In the genomic region with DNA sequence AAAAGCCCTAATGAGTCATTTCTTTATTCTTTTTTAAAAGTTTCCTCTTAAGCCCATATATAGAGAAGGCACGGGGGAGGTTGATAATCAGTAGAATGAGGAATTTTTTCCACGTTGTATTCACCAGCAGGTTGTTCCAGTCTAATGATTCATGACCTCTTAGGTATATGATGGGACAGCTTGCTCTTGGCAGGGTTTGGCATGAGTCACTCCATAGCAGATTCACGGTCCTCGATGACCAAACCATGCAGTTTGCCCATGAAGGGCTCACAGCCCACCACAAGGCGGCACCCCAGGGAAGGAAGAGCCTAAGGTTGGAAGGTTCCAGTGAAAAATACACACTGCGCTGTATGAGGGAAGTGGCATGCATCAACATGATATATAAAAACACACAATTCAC, we compare ENCODE assay signal across 1 cellular context.
TF ChIP-seq lines count a peak whose summit lies in the region.

No MANE protein-coding gene starts in this region.

TF ChIP-seq in WTC11, 78 proteins besides CTCF, POLR2A, EP300 and RAD21 (continued from another document):
- TF ChIP-seq, protein P1, sequence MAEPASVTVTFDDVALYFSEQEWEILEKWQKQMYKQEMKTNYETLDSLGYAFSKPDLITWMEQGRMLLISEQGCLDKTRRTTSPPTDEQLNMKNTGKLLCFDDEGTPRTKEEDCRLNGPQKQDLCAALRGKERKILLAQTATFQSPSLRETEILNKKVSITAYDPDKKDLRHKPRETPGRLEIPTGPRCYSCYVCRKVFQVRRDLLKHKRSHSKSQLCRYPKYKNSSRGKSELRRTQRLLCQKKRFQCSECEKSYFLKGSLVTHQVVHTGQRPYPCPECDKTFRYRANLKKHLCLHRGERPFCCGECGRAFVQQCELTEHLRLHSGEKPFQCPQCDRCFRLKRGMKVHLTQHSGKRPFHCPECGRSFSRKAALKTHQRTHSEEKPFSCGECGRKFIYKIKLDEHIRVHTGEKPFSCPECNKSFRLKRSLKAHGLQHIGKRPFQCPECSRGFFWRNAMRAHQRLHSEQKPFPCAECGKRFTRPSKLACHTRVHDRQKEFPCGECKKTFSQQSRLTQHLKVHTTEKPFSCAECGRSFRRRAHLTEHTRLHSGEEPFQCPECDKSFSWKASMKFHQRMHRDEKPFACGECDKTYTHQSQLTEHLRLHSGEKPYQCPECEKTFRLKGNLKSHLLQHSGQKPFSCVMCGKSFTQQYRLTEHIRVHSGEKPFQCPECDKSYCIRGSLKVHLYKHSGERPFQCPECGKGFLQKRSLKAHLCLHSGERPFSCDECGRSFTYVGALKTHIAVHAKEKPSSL (CRISPR knock-in tag; conservative IDR thresholded peaks at IDR 0.05): no peak
- TF ChIP-seq CREB1 (CRISPR knock-in tag; IDR thresholded peaks at IDR 0.05) (no peak), JAZF1 (CRISPR knock-in tag; IDR thresholded peaks at IDR 0.05) (no peak), OVOL2 (CRISPR knock-in tag; IDR thresholded peaks at IDR 0.05; ENCODE audit: borderline replicate concordance) (no peak), ELF4 (CRISPR knock-in tag; IDR thresholded peaks at IDR 0.05; ENCODE audit: low read depth) (no peak), NFATC4 (CRISPR knock-in tag; IDR thresholded peaks at IDR 0.05) (no peak), GTF2I (CRISPR knock-in tag; conservative IDR thresholded peaks at IDR 0.05) (no peak), TEAD4 (CRISPR knock-in tag; IDR thresholded peaks at IDR 0.05) (no peak)
- TF ChIP-seq, protein P2, sequence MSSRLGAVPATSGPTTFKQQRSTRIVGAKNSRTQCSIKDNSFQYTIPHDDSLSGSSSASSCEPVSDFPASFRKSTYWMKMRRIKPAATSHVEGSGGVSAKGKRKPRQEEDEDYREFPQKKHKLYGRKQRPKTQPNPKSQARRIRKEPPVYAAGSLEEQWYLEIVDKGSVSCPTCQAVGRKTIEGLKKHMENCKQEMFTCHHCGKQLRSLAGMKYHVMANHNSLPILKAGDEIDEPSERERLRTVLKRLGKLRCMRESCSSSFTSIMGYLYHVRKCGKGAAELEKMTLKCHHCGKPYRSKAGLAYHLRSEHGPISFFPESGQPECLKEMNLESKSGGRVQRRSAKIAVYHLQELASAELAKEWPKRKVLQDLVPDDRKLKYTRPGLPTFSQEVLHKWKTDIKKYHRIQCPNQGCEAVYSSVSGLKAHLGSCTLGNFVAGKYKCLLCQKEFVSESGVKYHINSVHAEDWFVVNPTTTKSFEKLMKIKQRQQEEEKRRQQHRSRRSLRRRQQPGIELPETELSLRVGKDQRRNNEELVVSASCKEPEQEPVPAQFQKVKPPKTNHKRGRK (CRISPR knock-in tag; IDR thresholded peaks at IDR 0.05; ENCODE audit: borderline replicate concordance): no peak
- TF ChIP-seq, protein P3, sequence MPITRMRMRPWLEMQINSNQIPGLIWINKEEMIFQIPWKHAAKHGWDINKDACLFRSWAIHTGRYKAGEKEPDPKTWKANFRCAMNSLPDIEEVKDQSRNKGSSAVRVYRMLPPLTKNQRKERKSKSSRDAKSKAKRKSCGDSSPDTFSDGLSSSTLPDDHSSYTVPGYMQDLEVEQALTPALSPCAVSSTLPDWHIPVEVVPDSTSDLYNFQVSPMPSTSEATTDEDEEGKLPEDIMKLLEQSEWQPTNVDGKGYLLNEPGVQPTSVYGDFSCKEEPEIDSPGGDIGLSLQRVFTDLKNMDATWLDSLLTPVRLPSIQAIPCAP (CRISPR knock-in tag; IDR thresholded peaks at IDR 0.05): no peak
- TF ChIP-seq, protein P4, sequence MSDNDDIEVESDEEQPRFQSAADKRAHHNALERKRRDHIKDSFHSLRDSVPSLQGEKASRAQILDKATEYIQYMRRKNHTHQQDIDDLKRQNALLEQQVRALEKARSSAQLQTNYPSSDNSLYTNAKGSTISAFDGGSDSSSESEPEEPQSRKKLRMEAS (CRISPR knock-in tag; IDR thresholded peaks at IDR 0.05): no peak
- TF ChIP-seq, protein P5, sequence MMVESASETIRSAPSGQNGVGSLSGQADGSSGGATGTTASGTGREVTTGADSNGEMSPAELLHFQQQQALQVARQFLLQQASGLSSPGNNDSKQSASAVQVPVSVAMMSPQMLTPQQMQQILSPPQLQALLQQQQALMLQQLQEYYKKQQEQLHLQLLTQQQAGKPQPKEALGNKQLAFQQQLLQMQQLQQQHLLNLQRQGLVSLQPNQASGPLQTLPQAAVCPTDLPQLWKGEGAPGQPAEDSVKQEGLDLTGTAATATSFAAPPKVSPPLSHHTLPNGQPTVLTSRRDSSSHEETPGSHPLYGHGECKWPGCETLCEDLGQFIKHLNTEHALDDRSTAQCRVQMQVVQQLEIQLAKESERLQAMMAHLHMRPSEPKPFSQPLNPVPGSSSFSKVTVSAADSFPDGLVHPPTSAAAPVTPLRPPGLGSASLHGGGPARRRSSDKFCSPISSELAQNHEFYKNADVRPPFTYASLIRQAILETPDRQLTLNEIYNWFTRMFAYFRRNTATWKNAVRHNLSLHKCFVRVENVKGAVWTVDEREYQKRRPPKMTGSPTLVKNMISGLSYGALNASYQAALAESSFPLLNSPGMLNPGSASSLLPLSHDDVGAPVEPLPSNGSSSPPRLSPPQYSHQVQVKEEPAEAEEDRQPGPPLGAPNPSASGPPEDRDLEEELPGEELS (CRISPR knock-in tag; IDR thresholded peaks at IDR 0.05): no peak
- TF ChIP-seq, protein P6, sequence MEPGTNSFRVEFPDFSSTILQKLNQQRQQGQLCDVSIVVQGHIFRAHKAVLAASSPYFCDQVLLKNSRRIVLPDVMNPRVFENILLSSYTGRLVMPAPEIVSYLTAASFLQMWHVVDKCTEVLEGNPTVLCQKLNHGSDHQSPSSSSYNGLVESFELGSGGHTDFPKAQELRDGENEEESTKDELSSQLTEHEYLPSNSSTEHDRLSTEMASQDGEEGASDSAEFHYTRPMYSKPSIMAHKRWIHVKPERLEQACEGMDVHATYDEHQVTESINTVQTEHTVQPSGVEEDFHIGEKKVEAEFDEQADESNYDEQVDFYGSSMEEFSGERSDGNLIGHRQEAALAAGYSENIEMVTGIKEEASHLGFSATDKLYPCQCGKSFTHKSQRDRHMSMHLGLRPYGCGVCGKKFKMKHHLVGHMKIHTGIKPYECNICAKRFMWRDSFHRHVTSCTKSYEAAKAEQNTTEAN (CRISPR knock-in tag; IDR thresholded peaks at IDR 0.05): no peak
- TF ChIP-seq, protein P7, sequence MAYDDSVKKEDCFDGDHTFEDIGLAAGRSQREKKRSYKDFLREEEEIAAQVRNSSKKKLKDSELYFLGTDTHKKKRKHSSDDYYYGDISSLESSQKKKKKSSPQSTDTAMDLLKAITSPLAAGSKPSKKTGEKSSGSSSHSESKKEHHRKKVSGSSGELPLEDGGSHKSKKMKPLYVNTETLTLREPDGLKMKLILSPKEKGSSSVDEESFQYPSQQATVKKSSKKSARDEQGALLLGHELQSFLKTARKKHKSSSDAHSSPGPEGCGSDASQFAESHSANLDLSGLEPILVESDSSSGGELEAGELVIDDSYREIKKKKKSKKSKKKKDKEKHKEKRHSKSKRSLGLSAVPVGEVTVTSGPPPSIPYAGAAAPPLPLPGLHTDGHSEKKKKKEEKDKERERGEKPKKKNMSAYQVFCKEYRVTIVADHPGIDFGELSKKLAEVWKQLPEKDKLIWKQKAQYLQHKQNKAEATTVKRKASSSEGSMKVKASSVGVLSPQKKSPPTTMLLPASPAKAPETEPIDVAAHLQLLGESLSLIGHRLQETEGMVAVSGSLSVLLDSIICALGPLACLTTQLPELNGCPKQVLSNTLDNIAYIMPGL (CRISPR knock-in tag; IDR thresholded peaks at IDR 0.05): no peak
- TF ChIP-seq, protein P8, sequence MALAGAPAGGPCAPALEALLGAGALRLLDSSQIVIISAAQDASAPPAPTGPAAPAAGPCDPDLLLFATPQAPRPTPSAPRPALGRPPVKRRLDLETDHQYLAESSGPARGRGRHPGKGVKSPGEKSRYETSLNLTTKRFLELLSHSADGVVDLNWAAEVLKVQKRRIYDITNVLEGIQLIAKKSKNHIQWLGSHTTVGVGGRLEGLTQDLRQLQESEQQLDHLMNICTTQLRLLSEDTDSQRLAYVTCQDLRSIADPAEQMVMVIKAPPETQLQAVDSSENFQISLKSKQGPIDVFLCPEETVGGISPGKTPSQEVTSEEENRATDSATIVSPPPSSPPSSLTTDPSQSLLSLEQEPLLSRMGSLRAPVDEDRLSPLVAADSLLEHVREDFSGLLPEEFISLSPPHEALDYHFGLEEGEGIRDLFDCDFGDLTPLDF (CRISPR knock-in tag; IDR thresholded peaks at IDR 0.05): no peak
TF ChIP-seq in WTC11: peak in this region for 0.
